ENCODE assay signal across 8 cellular contexts in the genomic region with DNA sequence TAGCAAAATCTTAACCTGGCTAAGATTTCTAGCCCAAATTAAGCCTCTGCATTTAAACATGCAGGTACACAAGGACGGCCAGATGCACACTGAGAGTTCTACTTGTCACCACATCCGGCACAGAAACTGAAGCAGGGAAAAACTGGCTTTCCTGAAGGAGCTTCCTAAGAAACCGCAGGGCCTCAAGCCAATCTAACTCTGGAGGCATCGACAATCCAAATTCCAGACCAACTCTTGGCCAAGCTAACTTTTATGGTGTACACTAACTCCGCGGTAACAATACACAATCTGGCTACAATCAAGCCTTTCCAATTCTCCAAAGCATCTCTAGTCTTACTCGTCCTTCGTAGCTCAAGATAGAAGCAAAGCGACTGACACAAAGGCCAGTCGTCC. TPM values are rescaled to one million over a fixed set of nuclear protein-coding genes. Genes with fewer than 3 reads are reported as not detected.
DNase-seq lines count a peak whose midpoint lies in the region; ATAC-seq, FAIRE-seq and TF ChIP-seq lines count a peak whose summit lies in the region.

No MANE protein-coding gene starts in this region.

- peak overlapping the region; percentile 96 for H3K27ac Mint-ChIP-seq in effector memory CD8-positive, alpha-beta T cell

- no peak for TF ChIP-seq RAD21 in A549 (conservative IDR thresholded peaks at IDR 0.05 in 1 of 2, IDR thresholded peaks at IDR 0.05 in 1 of 2)
- peak; percentile 9 for TF ChIP-seq RAD21 in neural cell (conservative IDR thresholded peaks at IDR 0.05)

- TF ChIP-seq CTCF in A549 (IDR thresholded peaks at IDR 0.05) (no peak), GM13977 (IDR thresholded peaks at IDR 0.05; ENCODE audit: extremely low read depth, insufficient read depth, missing control alignments) (no peak), neural cell (IDR thresholded peaks at IDR 0.05; ENCODE audit: poor library complexity, severe bottlenecking) (no peak), omental fat pad (IDR thresholded peaks at IDR 0.05) (no peak)

- DNase-seq in A549 (ENCODE audit: low read depth in 1 of 2, low spot score in 1 of 2) = peak in 1 of 2 experiments; percentile 7
- DNase-seq in GM13977 (ENCODE audit: low spot score) = peak; percentile 27
- peak; percentile 34 for DNase-seq in RPMI8226
- DNase-seq in effector memory CD8-positive, alpha-beta T cell = peak in 1 of 3 experiments; percentile 1
- DNase-seq in omental fat pad (ENCODE audit: low spot score) = no peak
- DNase-seq in substantia nigra (lab: John Stamatoyannopoulos, UW) = no peak

- H3K4me3 Mint-ChIP-seq in effector memory CD8-positive, alpha-beta T cell = peak overlapping the region; percentile 91 to 93

- WGBS in A549 (ENCODE audit: missing lambda C conversion rate) = 11% methylated on average over 10 of the region's 10 CpGs

- H3K9me2 ChIP-seq in neural cell (ENCODE audit: insufficient read depth, low read length) = no peaks in the 10 kb centered on the region

- no peak for TF ChIP-seq POLR2A in A549 (IDR thresholded peaks at IDR 0.05; ENCODE audit: low read length)

- H3K79me2 ChIP-seq in neural cell (replicated peaks; ENCODE audit: insufficient read depth, low read length) = peaks cover 53% of the 10 kb centered on the region

- H3K27me3 Mint-ChIP-seq in effector memory CD8-positive, alpha-beta T cell = no peaks in the 10 kb centered on the region

- peak overlapping the region; percentile 99 for H3K4me2 ChIP-seq in A549
- peak overlapping the region; percentile 89 for H3K4me2 ChIP-seq in neural cell (ENCODE audit: low read length)

- no peak for TF ChIP-seq EP300 in A549 (IDR thresholded peaks at IDR 0.05)
- no peak for TF ChIP-seq EP300 in neural cell (conservative IDR thresholded peaks at IDR 0.05; ENCODE audit: poor library complexity, severe bottlenecking)

- CTCF ChIA-PET in A549 (lab: Yijun Ruan, JAX) = interaction anchor here (1.0 to 1.8 kb wide), 6 partner anchors 28 to 130 kb away, joined by 3 to 13 read pairs (median 6); partner anchors contain the start of gene ESAM

- no peaks in the 10 kb centered on the region for H4K20me1 ChIP-seq in neural cell (ENCODE audit: insufficient read depth)

- H3K4me1 Mint-ChIP-seq in effector memory CD8-positive, alpha-beta T cell (ENCODE audit: low read depth in 2 of 2) = peaks cover 13 to 24% of the 10 kb centered on the region in 2 donors

- H3K9me3 ChIP-seq in A549 (no peaks in the 10 kb centered on the region), neural cell (ENCODE audit: low read length) (no peaks in the 10 kb centered on the region)

- no peak for FAIRE-seq in A549 (lab: Jason Lieb, UNC)

- peak overlapping the region; percentile 100 for H3K4me3 ChIP-seq in A549
- H3K4me3 ChIP-seq in neural cell (ENCODE audit: low read length) = peak overlapping the region; percentile 91

- POLR2A ChIA-PET in A549 (lab: Yijun Ruan, JAX) = interaction anchor here (0.7 kb wide), 1 partner anchor 1508 kb away, joined by 3 read pairs; no protein-coding TSS in a partner anchor

- H3K27ac ChIP-seq in A549 (peak overlapping the region; percentile 99 to 100), neural cell (ENCODE audit: low read length) (peak overlapping the region; percentile 97), substantia nigra (ENCODE audit: low read depth, low read length, poor library complexity, severe bottlenecking) (no peak overlapping the region)

- no peaks in the 10 kb centered on the region for H3K36me3 ChIP-seq in neural cell (ENCODE audit: insufficient read depth, low read length)

- ATAC-seq in A549 (no peak; a peak in 1 of 6 replicates), HG02870 (IDR thresholded peaks at IDR 0.05; ENCODE audit: unreplicated experiment) (peak; percentile 17), omental fat pad (ENCODE audit: low FRiP score) (no peak)
- no peak for ATAC-seq in effector memory CD8-positive, alpha-beta T cell (replicated peaks)

- H3K9ac ChIP-seq in neural cell (ENCODE audit: low read length) = peak overlapping the region; percentile 98

- H3F3A ChIP-seq in neural cell (ENCODE audit: insufficient read depth, low read length, poor library complexity, severe bottlenecking) = peaks cover 4% of the 10 kb centered on the region

- no peaks in the 10 kb centered on the region for H3K9me3 Mint-ChIP-seq in effector memory CD8-positive, alpha-beta T cell

- H2AFZ ChIP-seq in neural cell (ENCODE audit: low read depth, low read length) = peak overlapping the region; percentile 51

- H3K36me3 Mint-ChIP-seq in effector memory CD8-positive, alpha-beta T cell (ENCODE audit: insufficient read depth) = peaks cover 8% of the 10 kb centered on the region

- no peaks in the 10 kb centered on the region for H3K27me3 ChIP-seq in neural cell (ENCODE audit: insufficient read depth, low read depth, low read length)

- in situ Hi-C loops in GM13977 (cut with MboI; ENCODE audit: low pct_unique_long_range_greater_than_20kb, low sequenced_read_pairs, unreplicated experiment) = no loop called here

- H3K4me1 ChIP-seq in A549 = peaks cover 15% of the 10 kb centered on the region; the same call in 2 of the 3 replicates

TF ChIP-seq in A549, 52 proteins besides CTCF, POLR2A, EP300 and RAD21 (continues in another document):
- TF ChIP-seq NFE2L2 (conservative IDR thresholded peaks at IDR 0.05; ENCODE audit: low read length) = no peak
- TF ChIP-seq, protein P1, sequence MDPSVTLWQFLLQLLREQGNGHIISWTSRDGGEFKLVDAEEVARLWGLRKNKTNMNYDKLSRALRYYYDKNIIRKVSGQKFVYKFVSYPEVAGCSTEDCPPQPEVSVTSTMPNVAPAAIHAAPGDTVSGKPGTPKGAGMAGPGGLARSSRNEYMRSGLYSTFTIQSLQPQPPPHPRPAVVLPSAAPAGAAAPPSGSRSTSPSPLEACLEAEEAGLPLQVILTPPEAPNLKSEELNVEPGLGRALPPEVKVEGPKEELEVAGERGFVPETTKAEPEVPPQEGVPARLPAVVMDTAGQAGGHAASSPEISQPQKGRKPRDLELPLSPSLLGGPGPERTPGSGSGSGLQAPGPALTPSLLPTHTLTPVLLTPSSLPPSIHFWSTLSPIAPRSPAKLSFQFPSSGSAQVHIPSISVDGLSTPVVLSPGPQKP (IDR thresholded peaks at IDR 0.05; ENCODE audit: low read depth, low read length) = no peak
- TF ChIP-seq CHD4 (IDR thresholded peaks at IDR 0.05; ENCODE audit: borderline replicate concordance) = no peak
- no peak for TF ChIP-seq ZNF302 (CRISPR knock-in tag; IDR thresholded peaks at IDR 0.05)

TF ChIP-seq in neural cell, 6 proteins besides CTCF, POLR2A, EP300 and RAD21 (continues in another document):
- TF ChIP-seq SMC3 (conservative IDR thresholded peaks at IDR 0.05; ENCODE audit: poor library complexity) = no peak
- TF ChIP-seq TAF1 (IDR thresholded peaks at IDR 0.05; ENCODE audit: low read depth) = no peak
- no peak for TF ChIP-seq POLR2AphosphoS5 (IDR thresholded peaks at IDR 0.05)

RNA-seq across cellular contexts. Expression of gene MSANTD2, which starts 1.2 kb away (rescaled TPM):
- 6.4 TPM in 2 replicates for polyA plus RNA-seq in A549 (2011; rRNA removed)
- 2.4 TPM in 2 replicates for polyA plus RNA-seq in A549 (2012; cell fraction: cytosol; rRNA removed)
- polyA plus RNA-seq in A549 (2012; cell fraction: nucleus; rRNA removed) = 5.3 and 8.0 TPM in 2 replicates
- polyA plus RNA-seq in A549 (2017; fragmentation: RNase III; extraction: RNeasy Plus Mini Kit Qiagen cat#74134 plus additional on column Dnase treatment) = 5.4 to 5.8 TPM (median 5.6 TPM) in 3 replicates
- 1.6 and 3.0 TPM in 2 replicates for polyA minus RNA-seq in A549 (2011; rRNA and poly(A)+ RNA removed)
- 40.8 and 45.3 TPM in 2 replicates for polyA plus RNA-seq in neural cell
- 41.6 and 45.5 TPM in 2 replicates for polyA minus RNA-seq in neural cell
- 10 to 100 TPM; 12.9 to 27.1 (median 16.2) TPM for total RNA-seq in omental fat pad

RNA-seq across cellular contexts. Expression of gene ESAM, which starts 36.9 kb away (rescaled TPM):
- 11.7 and 14.5 TPM in 2 replicates for polyA plus RNA-seq in A549 (2011; rRNA removed)
- polyA plus RNA-seq in A549 (2012; cell fraction: cytosol; rRNA removed) = 13.9 and 18.5 TPM in 2 replicates
- polyA plus RNA-seq in A549 (2012; cell fraction: nucleus; rRNA removed) = 25.8 and 28.9 TPM in 2 replicates
- polyA plus RNA-seq in A549 (2017; fragmentation: RNase III; extraction: RNeasy Plus Mini Kit Qiagen cat#74134 plus additional on column Dnase treatment) = 6.2 to 9.1 TPM (median 6.8 TPM) in 3 replicates
- polyA minus RNA-seq in A549 (2011; rRNA and poly(A)+ RNA removed) = 7.6 and 11.0 TPM in 2 replicates
- polyA plus RNA-seq in neural cell = 0.77 TPM in 1 of 2 replicates, not detected in the other
- 0.73 and 0.93 TPM in 2 replicates for polyA minus RNA-seq in neural cell
- 100 to 1,000 TPM in 1 of 4 donors, 10 to 100 TPM in 3; 23.0 to 116 (median 62.6) TPM for total RNA-seq in omental fat pad

RNA-seq across cellular contexts. Expression of gene VSIG2, which starts 46.9 kb away (rescaled TPM):
- polyA plus RNA-seq in A549 (2011; rRNA removed) (not detected in 2 replicates), A549 (2017; fragmentation: RNase III; extraction: RNeasy Plus Mini Kit Qiagen cat#74134 plus additional on column Dnase treatment) (not detected in 3 replicates), neural cell (not detected in 2 replicates)
- 0.03 TPM in 1 of 2 replicates, not detected in the other for polyA plus RNA-seq in A549 (2012; cell fraction: cytosol; rRNA removed)
- 0.12 and 0.27 TPM in 2 replicates for polyA plus RNA-seq in A549 (2012; cell fraction: nucleus; rRNA removed)
- 0.19 TPM in 1 of 2 replicates, not detected in the other for polyA minus RNA-seq in A549 (2011; rRNA and poly(A)+ RNA removed)
- not detected in 2 replicates for polyA minus RNA-seq in neural cell
- 10 to 100 TPM in 1 of 4 donors, 1 to 10 TPM in 3; 1.4 to 14.1 (median 3.9) TPM for total RNA-seq in omental fat pad

RNA-seq across cellular contexts. Expression of gene NRGN, which starts 59.2 kb away (rescaled TPM):
- polyA plus RNA-seq in A549 (2011; rRNA removed) = 1.2 and 1.6 TPM in 2 replicates
- polyA plus RNA-seq in A549 (2012; cell fraction: cytosol; rRNA removed) = 9.5 and 10.0 TPM in 2 replicates
- polyA plus RNA-seq in A549 (2012; cell fraction: nucleus; rRNA removed) = 6.6 and 8.3 TPM in 2 replicates
- polyA plus RNA-seq in A549 (2017; fragmentation: RNase III; extraction: RNeasy Plus Mini Kit Qiagen cat#74134 plus additional on column Dnase treatment) = 3.3 to 3.5 TPM (median 3.4 TPM) in 3 replicates
- 2.2 and 3.4 TPM in 2 replicates for polyA minus RNA-seq in A549 (2011; rRNA and poly(A)+ RNA removed)
- polyA plus RNA-seq in neural cell = 0.69 and 1.1 TPM in 2 replicates
- 0.58 and 1.5 TPM in 2 replicates for polyA minus RNA-seq in neural cell
- 1 to 10 TPM; 1.0 to 3.2 (median 2.0) TPM for total RNA-seq in omental fat pad

Comparison
In these comparisons a context has a peak if more than half of its experiments do, and no peak if none do; other contexts are left out.
1. DNase-seq: peak in GM13977 (single experiment) and RPMI8226 (single experiment); none in omental fat pad (single experiment) and substantia nigra (0 of 49).